8 cellular contexts compared by ENCODE assay signal in genomic region chr17:42682400-42683384, GRCh38. TPM values are rescaled to one million over a fixed set of nuclear protein-coding genes. Genes with fewer than 3 reads are reported as not detected.
DNase-seq lines count a peak whose midpoint lies in the region; ATAC-seq and TF ChIP-seq lines count a peak whose summit lies in the region.

Gene CNTNAP1, plus strand, starts transcription at chr17:42682531. Its CDS starts 299 bp downstream, at chr17:42682830.

- peak within 1 kb of the TSS; percentile 80 for H3K4me3 ChIP-seq in GM06990 (replicated peaks; ENCODE audit: low read depth, low read length)

- DNase-seq in A172 (ENCODE audit: low spot score) (peak; percentile 63), GM06990 (ENCODE audit: extremely low read depth, insufficient read length) (peak; percentile 70), NCI-H2227 treated with DMSO at 0.1 percent for 48 hours (lab: John Stamatoyannopoulos, UW) (peak; percentile 73), glomerular visceral epithelial cell (ENCODE audit: extremely low spot score) (peak; percentile 84), osteocyte (ENCODE audit: extremely low spot score, unreplicated experiment) (peak; percentile 90)
- DNase-seq in activated naive CD8-positive, alpha-beta T cell treated with anti-CD3 and anti-CD28 coated beads for 36 hours = peak; percentile 50

- ATAC-seq in HG03135 (IDR thresholded peaks at IDR 0.05; ENCODE audit: unreplicated experiment) (no peak), HG03354 (IDR thresholded peaks at IDR 0.05; ENCODE audit: poor library complexity, severe bottlenecking, unreplicated experiment) (no peak)

- H3K9me3 Mint-ChIP-seq in activated naive CD8-positive, alpha-beta T cell treated with anti-CD3 and anti-CD28 coated beads for 36 hours = no peaks in the 10 kb centered on the region
- H3K9me3 Mint-ChIP-seq in osteocyte (ENCODE audit: unreplicated experiment) = no peaks in the 10 kb centered on the region

- no peaks in the 10 kb centered on the region for H3K27me3 ChIP-seq in GM06990 (replicated peaks; ENCODE audit: control insufficient read depth, insufficient read depth, low read length)

- H3K36me3 Mint-ChIP-seq in activated naive CD8-positive, alpha-beta T cell treated with anti-CD3 and anti-CD28 coated beads for 36 hours = no peaks in the 10 kb centered on the region
- peaks cover 16% of the 10 kb centered on the region for H3K36me3 Mint-ChIP-seq in osteocyte (ENCODE audit: unreplicated experiment)

- H3K4me3 Mint-ChIP-seq in activated naive CD8-positive, alpha-beta T cell treated with anti-CD3 and anti-CD28 coated beads for 36 hours = peak within 1 kb of the TSS; percentile 73
- peak within 1 kb of the TSS; percentile 86 for H3K4me3 Mint-ChIP-seq in osteocyte (ENCODE audit: unreplicated experiment)

- peaks cover 14% of the 10 kb centered on the region for H3K36me3 ChIP-seq in GM06990 (ENCODE audit: control insufficient read depth, insufficient read depth, low read length)

- H3K4me1 Mint-ChIP-seq in activated naive CD8-positive, alpha-beta T cell treated with anti-CD3 and anti-CD28 coated beads for 36 hours = peaks cover 46% of the 10 kb centered on the region
- H3K4me1 Mint-ChIP-seq in osteocyte (ENCODE audit: unreplicated experiment) = peaks cover 42% of the 10 kb centered on the region

- TF ChIP-seq CTCF in GM06990 (IDR thresholded peaks at IDR 0.05; ENCODE audit: insufficient read depth, low read length, poor library complexity, severe bottlenecking) (no peak), osteocyte (IDR thresholded peaks at IDR 0.05) (no peak)

- peaks cover 45% of the 10 kb centered on the region for H3K27me3 Mint-ChIP-seq in activated naive CD8-positive, alpha-beta T cell treated with anti-CD3 and anti-CD28 coated beads for 36 hours
- H3K27me3 Mint-ChIP-seq in osteocyte (ENCODE audit: unreplicated experiment) = no peaks in the 10 kb centered on the region

- H3K27ac Mint-ChIP-seq in activated naive CD8-positive, alpha-beta T cell treated with anti-CD3 and anti-CD28 coated beads for 36 hours = peak within 1 kb of the TSS; percentile 48
- H3K27ac Mint-ChIP-seq in osteocyte (ENCODE audit: unreplicated experiment) = peak within 1 kb of the TSS; percentile 95

RNA-seq across cellular contexts. Expression of gene CNTNAP1, which starts in this region (rescaled TPM):
- total RNA-seq in A172 (2014; rRNA removed; shearing (Covaris generic)) = 19.2 and 20.8 TPM in 2 replicates
- under 1 TPM; 0.68 to 0.70 TPM for total RNA-seq in activated naive CD8-positive, alpha-beta T cell treated with anti-CD3 and anti-CD28 coated beads for 36 hours
- 35.8 and 40.4 TPM in 2 replicates for total RNA-seq in osteocyte

Comparison
In these comparisons a context has a peak if more than half of its experiments do, and no peak if none do; other contexts are left out.
1. RNA of gene CNTNAP1 (total RNA-seq): 35.8 to 40.4 TPM in osteocyte and 19.2 to 20.8 TPM in A172; 0.68 to 0.70 TPM in activated naive CD8-positive, alpha-beta T cell treated with anti-CD3 and anti-CD28 coated beads for 36 hours; every median in the first group is over 10 times any median in the second.
2. Peak in DNase-seq in activated naive CD8-positive, alpha-beta T cell treated with anti-CD3 and anti-CD28 coated beads for 36 hours; RNA of the gene not detected or under 1 TPM.
3. Peak in every context shown above with its lines, with median percentiles within 50 percentile points of each other: DNase-seq.